ENCODE assay signal across 1 cellular context in the genomic region with DNA sequence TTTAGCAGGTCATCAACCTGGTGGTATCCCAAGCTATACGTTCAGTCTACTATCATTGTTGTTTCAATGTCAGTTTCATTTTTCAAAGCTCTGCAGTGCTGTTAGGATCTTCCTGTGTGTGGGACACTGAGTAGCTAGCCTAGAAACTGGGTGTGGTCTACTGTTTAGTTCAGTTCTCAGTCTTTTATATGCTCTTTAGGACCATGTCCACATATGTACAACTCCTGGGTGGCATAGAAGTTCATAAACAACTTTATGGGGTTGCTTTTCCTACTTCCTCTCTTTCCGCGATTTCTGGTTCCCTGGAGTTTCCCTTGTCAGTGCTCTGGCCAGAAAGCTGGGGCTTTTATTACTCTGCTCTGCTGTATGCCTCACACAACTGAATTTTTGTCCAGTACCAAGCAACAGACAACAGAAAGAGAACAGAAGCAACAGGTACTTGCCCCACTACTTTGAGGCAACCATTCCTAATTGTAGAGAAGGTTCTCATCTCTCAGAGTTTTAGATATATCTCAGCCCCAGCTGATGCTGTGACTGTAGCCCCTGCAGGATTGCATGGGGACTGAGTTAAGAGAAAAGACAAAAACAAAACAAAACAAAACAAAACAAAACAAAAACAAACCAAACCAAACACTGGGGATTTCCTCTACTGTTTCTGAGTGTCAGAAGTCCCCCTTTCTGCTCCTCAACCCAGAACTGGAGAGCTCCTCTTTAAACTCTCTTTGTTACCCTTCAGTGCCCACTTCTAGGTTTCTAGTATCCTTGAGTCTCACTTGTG.
TF ChIP-seq lines count a peak whose summit lies in the region.

No MANE protein-coding gene starts in this region.

TF ChIP-seq in GM12878, 131 proteins besides CTCF, POLR2A, EP300 and RAD21 (continued from another document):
- TF ChIP-seq, protein P1, sequence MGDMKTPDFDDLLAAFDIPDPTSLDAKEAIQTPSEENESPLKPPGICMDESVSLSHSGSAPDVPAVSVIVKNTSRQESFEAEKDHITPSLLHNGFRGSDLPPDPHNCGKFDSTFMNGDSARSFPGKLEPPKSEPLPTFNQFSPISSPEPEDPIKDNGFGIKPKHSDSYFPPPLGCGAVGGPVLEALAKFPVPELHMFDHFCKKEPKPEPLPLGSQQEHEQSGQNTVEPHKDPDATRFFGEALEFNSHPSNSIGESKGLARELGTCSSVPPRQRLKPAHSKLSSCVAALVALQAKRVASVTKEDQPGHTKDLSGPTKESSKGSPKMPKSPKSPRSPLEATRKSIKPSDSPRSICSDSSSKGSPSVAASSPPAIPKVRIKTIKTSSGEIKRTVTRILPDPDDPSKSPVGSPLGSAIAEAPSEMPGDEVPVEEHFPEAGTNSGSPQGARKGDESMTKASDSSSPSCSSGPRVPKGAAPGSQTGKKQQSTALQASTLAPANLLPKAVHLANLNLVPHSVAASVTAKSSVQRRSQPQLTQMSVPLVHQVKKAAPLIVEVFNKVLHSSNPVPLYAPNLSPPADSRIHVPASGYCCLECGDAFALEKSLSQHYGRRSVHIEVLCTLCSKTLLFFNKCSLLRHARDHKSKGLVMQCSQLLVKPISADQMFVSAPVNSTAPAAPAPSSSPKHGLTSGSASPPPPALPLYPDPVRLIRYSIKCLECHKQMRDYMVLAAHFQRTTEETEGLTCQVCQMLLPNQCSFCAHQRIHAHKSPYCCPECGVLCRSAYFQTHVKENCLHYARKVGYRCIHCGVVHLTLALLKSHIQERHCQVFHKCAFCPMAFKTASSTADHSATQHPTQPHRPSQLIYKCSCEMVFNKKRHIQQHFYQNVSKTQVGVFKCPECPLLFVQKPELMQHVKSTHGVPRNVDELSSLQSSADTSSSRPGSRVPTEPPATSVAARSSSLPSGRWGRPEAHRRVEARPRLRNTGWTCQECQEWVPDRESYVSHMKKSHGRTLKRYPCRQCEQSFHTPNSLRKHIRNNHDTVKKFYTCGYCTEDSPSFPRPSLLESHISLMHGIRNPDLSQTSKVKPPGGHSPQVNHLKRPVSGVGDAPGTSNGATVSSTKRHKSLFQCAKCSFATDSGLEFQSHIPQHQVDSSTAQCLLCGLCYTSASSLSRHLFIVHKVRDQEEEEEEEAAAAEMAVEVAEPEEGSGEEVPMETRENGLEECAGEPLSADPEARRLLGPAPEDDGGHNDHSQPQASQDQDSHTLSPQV (IDR thresholded peaks at IDR 0.05): no peak
- TF ChIP-seq NFIC (IDR thresholded peaks at IDR 0.05; ENCODE audit: low read depth, low read length) (no peak), ZNF622 (IDR thresholded peaks at IDR 0.05) (no peak), TARDBP (IDR thresholded peaks at IDR 0.05; ENCODE audit: borderline replicate concordance) (no peak), SPI1 (IDR thresholded peaks at IDR 0.05; ENCODE audit: borderline replicate concordance, insufficient read depth, low read depth, low read length) (peak; percentile 60; the same call in 1 of the 2 replicates), MYC (IDR thresholded peaks at IDR 0.05; ENCODE audit: insufficient read depth, insufficient read length, insufficient replicate concordance, low read length, severe bottlenecking) (no peak), BACH1 (IDR thresholded peaks at IDR 0.05; ENCODE audit: borderline replicate concordance) (no peak), ATF7 (IDR thresholded peaks at IDR 0.05; ENCODE audit: low read depth) (no peak), SREBF1 (IDR thresholded peaks at IDR 0.05; ENCODE audit: low read length) (no peak), RUNX3 (IDR thresholded peaks at IDR 0.05; ENCODE audit: low read length) (0 out of 2 replicates have a peak, but pooled peaks have one; percentile 8), SMC3 (IDR thresholded peaks at IDR 0.05; ENCODE audit: borderline replicate concordance, low read length) (no peak)
- TF ChIP-seq, protein P2, sequence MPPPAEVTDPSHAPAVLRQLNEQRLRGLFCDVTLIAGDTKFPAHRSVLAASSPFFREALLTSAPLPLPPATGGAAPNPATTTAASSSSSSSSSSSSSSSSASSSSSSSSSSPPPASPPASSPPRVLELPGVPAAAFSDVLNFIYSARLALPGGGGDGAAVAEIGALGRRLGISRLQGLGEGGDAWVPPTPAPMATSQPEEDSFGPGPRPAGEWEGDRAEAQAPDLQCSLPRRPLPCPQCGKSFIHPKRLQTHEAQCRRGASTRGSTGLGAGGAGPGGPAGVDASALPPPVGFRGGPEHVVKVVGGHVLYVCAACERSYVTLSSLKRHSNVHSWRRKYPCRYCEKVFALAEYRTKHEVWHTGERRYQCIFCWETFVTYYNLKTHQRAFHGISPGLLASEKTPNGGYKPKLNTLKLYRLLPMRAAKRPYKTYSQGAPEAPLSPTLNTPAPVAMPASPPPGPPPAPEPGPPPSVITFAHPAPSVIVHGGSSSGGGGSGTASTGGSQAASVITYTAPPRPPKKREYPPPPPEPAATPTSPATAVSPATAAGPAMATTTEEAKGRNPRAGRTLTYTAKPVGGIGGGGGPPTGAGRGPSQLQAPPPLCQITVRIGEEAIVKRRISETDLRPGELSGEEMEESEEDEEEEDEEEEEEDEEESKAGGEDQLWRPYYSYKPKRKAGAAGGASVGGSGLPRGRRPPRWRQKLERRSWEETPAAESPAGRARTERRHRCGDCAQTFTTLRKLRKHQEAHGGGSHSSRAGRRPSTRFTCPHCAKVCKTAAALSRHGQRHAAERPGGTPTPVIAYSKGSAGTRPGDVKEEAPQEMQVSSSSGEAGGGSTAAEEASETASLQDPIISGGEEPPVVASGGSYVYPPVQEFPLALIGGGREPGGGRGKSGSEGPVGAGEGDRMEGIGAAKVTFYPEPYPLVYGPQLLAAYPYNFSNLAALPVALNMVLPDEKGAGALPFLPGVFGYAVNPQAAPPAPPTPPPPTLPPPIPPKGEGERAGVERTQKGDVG (CRISPR knock-in tag; IDR thresholded peaks at IDR 0.05): no peak
- TF ChIP-seq, protein P3, sequence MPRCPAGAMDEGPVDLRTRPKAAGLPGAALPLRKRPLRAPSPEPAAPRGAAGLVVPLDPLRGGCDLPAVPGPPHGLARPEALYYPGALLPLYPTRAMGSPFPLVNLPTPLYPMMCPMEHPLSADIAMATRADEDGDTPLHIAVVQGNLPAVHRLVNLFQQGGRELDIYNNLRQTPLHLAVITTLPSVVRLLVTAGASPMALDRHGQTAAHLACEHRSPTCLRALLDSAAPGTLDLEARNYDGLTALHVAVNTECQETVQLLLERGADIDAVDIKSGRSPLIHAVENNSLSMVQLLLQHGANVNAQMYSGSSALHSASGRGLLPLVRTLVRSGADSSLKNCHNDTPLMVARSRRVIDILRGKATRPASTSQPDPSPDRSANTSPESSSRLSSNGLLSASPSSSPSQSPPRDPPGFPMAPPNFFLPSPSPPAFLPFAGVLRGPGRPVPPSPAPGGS (IDR thresholded peaks at IDR 0.05; ENCODE audit: borderline replicate concordance, insufficient read depth, low read depth, low read length, poor library complexity, severe bottlenecking): no peak
- TF ChIP-seq, protein P4, sequence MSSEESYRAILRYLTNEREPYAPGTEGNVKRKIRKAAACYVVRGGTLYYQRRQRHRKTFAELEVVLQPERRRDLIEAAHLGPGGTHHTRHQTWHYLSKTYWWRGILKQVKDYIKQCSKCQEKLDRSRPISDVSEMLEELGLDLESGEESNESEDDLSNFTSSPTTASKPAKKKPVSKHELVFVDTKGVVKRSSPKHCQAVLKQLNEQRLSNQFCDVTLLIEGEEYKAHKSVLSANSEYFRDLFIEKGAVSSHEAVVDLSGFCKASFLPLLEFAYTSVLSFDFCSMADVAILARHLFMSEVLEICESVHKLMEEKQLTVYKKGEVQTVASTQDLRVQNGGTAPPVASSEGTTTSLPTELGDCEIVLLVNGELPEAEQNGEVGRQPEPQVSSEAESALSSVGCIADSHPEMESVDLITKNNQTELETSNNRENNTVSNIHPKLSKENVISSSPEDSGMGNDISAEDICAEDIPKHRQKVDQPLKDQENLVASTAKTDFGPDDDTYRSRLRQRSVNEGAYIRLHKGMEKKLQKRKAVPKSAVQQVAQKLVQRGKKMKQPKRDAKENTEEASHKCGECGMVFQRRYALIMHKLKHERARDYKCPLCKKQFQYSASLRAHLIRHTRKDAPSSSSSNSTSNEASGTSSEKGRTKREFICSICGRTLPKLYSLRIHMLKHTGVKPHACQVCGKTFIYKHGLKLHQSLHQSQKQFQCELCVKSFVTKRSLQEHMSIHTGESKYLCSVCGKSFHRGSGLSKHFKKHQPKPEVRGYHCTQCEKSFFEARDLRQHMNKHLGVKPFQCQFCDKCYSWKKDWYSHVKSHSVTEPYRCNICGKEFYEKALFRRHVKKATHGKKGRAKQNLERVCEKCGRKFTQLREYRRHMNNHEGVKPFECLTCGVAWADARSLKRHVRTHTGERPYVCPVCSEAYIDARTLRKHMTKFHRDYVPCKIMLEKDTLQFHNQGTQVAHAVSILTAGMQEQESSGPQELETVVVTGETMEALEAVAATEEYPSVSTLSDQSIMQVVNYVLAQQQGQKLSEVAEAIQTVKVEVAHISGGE (CRISPR knock-in tag; IDR thresholded peaks at IDR 0.05): no peak
- TF ChIP-seq, protein P5, sequence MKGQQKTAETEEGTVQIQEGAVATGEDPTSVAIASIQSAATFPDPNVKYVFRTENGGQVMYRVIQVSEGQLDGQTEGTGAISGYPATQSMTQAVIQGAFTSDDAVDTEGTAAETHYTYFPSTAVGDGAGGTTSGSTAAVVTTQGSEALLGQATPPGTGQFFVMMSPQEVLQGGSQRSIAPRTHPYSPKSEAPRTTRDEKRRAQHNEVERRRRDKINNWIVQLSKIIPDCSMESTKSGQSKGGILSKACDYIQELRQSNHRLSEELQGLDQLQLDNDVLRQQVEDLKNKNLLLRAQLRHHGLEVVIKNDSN (IDR thresholded peaks at IDR 0.05; ENCODE audit: borderline replicate concordance, extremely low read length, insufficient read depth, low read depth, low read length): no peak
TF ChIP-seq in GM12878: peak in this region for 3.
